1 cellular context compared by ENCODE assay signal in genomic region chr9:93209097-93209496, GRCh38.
TF ChIP-seq lines count a peak whose summit lies in the region.

No MANE protein-coding gene starts in this region.

TF ChIP-seq in HepG2, 621 proteins besides CTCF, POLR2A, EP300 and RAD21 (continued from another document and continues in another):
- TF ChIP-seq ZBTB34 (CRISPR knock-in tag; IDR thresholded peaks at IDR 0.05), result peak; percentile 72; the same call in 1 of the 2 replicates
- no peak for TF ChIP-seq FUBP1 (CRISPR knock-in tag; IDR thresholded peaks at IDR 0.05; ENCODE audit: borderline replicate concordance)
- TF ChIP-seq ZMAT3 (CRISPR knock-in tag; conservative IDR thresholded peaks at IDR 0.05), result no peak
- TF ChIP-seq HMGXB4 (CRISPR knock-in tag; IDR thresholded peaks at IDR 0.05; ENCODE audit: borderline replicate concordance in 1 of 2, low read depth in 1 of 2), result 0 out of 4 replicates have a peak, but pooled peaks of 1 of the 2 experiments have one; percentile 16
- peak; percentile 80 for TF ChIP-seq PATZ1 (CRISPR knock-in tag; IDR thresholded peaks at IDR 0.05)
- no peak for TF ChIP-seq MLXIP (CRISPR knock-in tag; IDR thresholded peaks at IDR 0.05; ENCODE audit: borderline replicate concordance)
- peak; percentile 33; the same call in 1 of the 2 replicates for TF ChIP-seq NCOR1 (IDR thresholded peaks at IDR 0.05; ENCODE audit: borderline replicate concordance, low read length)
- TF ChIP-seq TARDBP (CRISPR knock-in tag; IDR thresholded peaks at IDR 0.05), result 0 out of 2 replicates have a peak, but pooled peaks have one; percentile 10
- TF ChIP-seq PCBP2 (optimal IDR thresholded peaks at IDR 0.05; ENCODE audit: low read depth, low read length, poor library complexity, severe bottlenecking), result no peak
- TF ChIP-seq NCOA5 (CRISPR knock-in tag; IDR thresholded peaks at IDR 0.05), result no peak
- TF ChIP-seq ZNF101 (CRISPR knock-in tag; IDR thresholded peaks at IDR 0.05; ENCODE audit: borderline replicate concordance, low read depth), result no peak
- peak; percentile 61; the same call in 1 of the 2 replicates for TF ChIP-seq BCL6 (CRISPR knock-in tag; IDR thresholded peaks at IDR 0.05)
- no peak for TF ChIP-seq DNMT3B (CRISPR knock-in tag; conservative IDR thresholded peaks at IDR 0.05)
- 0 out of 2 replicates have a peak, but pooled peaks have one; percentile 15 for TF ChIP-seq SOX5 (CRISPR knock-in tag; IDR thresholded peaks at IDR 0.05; ENCODE audit: borderline replicate concordance)
- TF ChIP-seq STAG1 (CRISPR knock-in tag; IDR thresholded peaks at IDR 0.05), result no peak
- TF ChIP-seq ZBTB3 (CRISPR knock-in tag; IDR thresholded peaks at IDR 0.05; ENCODE audit: borderline replicate concordance, low read depth), result no peak
- no peak for TF ChIP-seq ATF4 (CRISPR knock-in tag; IDR thresholded peaks at IDR 0.05)
- TF ChIP-seq ZNF224 (CRISPR knock-in tag; IDR thresholded peaks at IDR 0.05), result no peak
- TF ChIP-seq ZBTB33 (CRISPR knock-in tag; IDR thresholded peaks at IDR 0.05), result peak; percentile 93
- no peak for TF ChIP-seq ZNF33A (CRISPR knock-in tag; IDR thresholded peaks at IDR 0.05; ENCODE audit: borderline replicate concordance)
- TF ChIP-seq HDAC2 (CRISPR knock-in tag; IDR thresholded peaks at IDR 0.05), result peak; percentile 42
- TF ChIP-seq ZHX2 (IDR thresholded peaks at IDR 0.05; ENCODE audit: low read depth), result peak; percentile 46; the same call in 1 of the 2 replicates
- no peak for TF ChIP-seq ZHX2 (CRISPR knock-in tag; IDR thresholded peaks at IDR 0.05; ENCODE audit: borderline replicate concordance)
- TF ChIP-seq SNAPC5 (CRISPR knock-in tag; IDR thresholded peaks at IDR 0.05; ENCODE audit: borderline replicate concordance), result no peak
- peak; percentile 71 for TF ChIP-seq TEAD3 (CRISPR knock-in tag; optimal IDR thresholded peaks at IDR 0.05; ENCODE audit: borderline replicate concordance)
- TF ChIP-seq MTF1 (CRISPR knock-in tag; IDR thresholded peaks at IDR 0.05), result no peak
- no peak for TF ChIP-seq ZNF326 (CRISPR knock-in tag; IDR thresholded peaks at IDR 0.05; ENCODE audit: borderline replicate concordance)
- peak; percentile 52; the same call in 1 of the 2 replicates for TF ChIP-seq ZBTB7B (CRISPR knock-in tag; IDR thresholded peaks at IDR 0.05)
- no peak for TF ChIP-seq ZNF280B (CRISPR knock-in tag; IDR thresholded peaks at IDR 0.05; ENCODE audit: borderline replicate concordance)
- no peak for TF ChIP-seq ZNF468 (CRISPR knock-in tag; IDR thresholded peaks at IDR 0.05)
- TF ChIP-seq SALL1 (CRISPR knock-in tag; IDR thresholded peaks at IDR 0.05), result 0 out of 2 replicates have a peak, but pooled peaks have one; percentile 44
- TF ChIP-seq TRIM22 (IDR thresholded peaks at IDR 0.05), result no peak
- TF ChIP-seq RXRB (CRISPR knock-in tag; IDR thresholded peaks at IDR 0.05; ENCODE audit: borderline replicate concordance), result peak; percentile 10; the same call in 1 of the 2 replicates
